In the genomic region with DNA sequence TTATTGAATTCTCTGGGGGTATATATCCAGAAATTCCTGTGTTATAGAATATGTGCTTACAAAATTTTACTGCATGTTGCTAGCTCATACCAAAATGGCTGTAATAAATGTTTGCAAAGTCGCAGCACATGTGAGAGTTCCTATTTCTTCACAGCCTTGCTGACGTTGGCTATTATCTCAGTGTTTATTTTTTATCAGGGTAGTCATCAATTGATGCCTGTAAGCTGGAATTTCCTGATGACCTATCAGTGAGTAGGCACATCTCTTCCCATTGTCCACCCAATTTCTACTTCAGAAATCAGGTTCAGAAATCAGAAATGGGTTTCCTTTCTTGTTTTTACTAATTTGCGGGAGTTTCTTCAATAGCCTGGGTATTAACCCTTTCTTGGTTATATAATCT, we compare ENCODE assay signal across 22 cellular contexts.
A peak's percentile ranks its signal among the peaks of the same experiment; 100 is the strongest.
DNase-seq lines count a peak whose midpoint lies in the region; ATAC-seq, FAIRE-seq and TF ChIP-seq lines count a peak whose summit lies in the region.
"Had no signal": no experiment of that assay in that cellular context is flagged by ENCODE, and none has a peak within 500 bp of the region (broad histone marks: within the 10 kb centered on the region; RNA-seq: fewer than 3 reads in every experiment).

No MANE protein-coding gene starts in this region.

- H3K27me3 Mint-ChIP-seq in activated naive CD4-positive, alpha-beta T cell treated with anti-CD3 and anti-CD28 coated beads, Interleukin-2, amount 10 ng/mL, durations not matched to agents 7 days and 5 days = no peaks in the 10 kb centered on the region
- H3K27me3 Mint-ChIP-seq: T-helper 17 cell had no signal

- no peak for ATAC-seq in GM18870 (IDR thresholded peaks at IDR 0.05; ENCODE audit: unreplicated experiment)
- ATAC-seq: activated CD4-positive, alpha-beta T cell treated with anti-CD3 and anti-CD28 coated beads for 36 hours; mucosa of descending colon; T-helper 17 cell had no signal

- no peaks in the 10 kb centered on the region for H3K27me3 ChIP-seq in bronchial epithelial cell (ENCODE audit: control insufficient read depth, insufficient read depth, low read length)
- H3K27me3 ChIP-seq in kidney epithelial cell (ENCODE audit: control insufficient read depth, insufficient read depth, low read length) = no peaks in the 10 kb centered on the region
- H3K27me3 ChIP-seq: adrenal gland, dorsolateral prefrontal cortex, ovary, suprapubic skin had no signal

- no peaks in the 10 kb centered on the region for H3K4me1 Mint-ChIP-seq in activated naive CD4-positive, alpha-beta T cell treated with anti-CD3 and anti-CD28 coated beads, Interleukin-2, amount 10 ng/mL, durations not matched to agents 7 days and 5 days
- H3K4me1 Mint-ChIP-seq: activated CD4-positive, alpha-beta T cell treated with anti-CD3 and anti-CD28 coated beads for 36 hours; T-helper 17 cell had no signal

- no peaks in the 10 kb centered on the region for H3K9me3 Mint-ChIP-seq in activated naive CD4-positive, alpha-beta T cell treated with anti-CD3 and anti-CD28 coated beads, Interleukin-2, amount 10 ng/mL, durations not matched to agents 7 days and 5 days

- H3K4me3 Mint-ChIP-seq in activated naive CD4-positive, alpha-beta T cell treated with anti-CD3 and anti-CD28 coated beads, Interleukin-2, amount 10 ng/mL, durations not matched to agents 7 days and 5 days = no peak overlapping the region
- H3K4me3 Mint-ChIP-seq: activated CD4-positive, alpha-beta T cell treated with anti-CD3 and anti-CD28 coated beads for 36 hours; T-helper 17 cell had no signal

- TF ChIP-seq CTCF in AG09309 (IDR thresholded peaks at IDR 0.05; ENCODE audit: control insufficient read depth, insufficient read depth, low read depth, low read length, missing control alignments) (no peak), bronchial epithelial cell (IDR thresholded peaks at IDR 0.05; ENCODE audit: insufficient read depth, low read length, severe bottlenecking) (no peak), kidney epithelial cell (IDR thresholded peaks at IDR 0.05; ENCODE audit: insufficient read depth, low read length, poor library complexity, severe bottlenecking) (no peak)

- DNase-seq in AG09309 (ENCODE audit: low read depth) (peak; percentile 61), HTR-8/SVneo (ENCODE audit: insufficient read length, low spot score) (peak; percentile 18), bronchial epithelial cell (ENCODE audit: low read depth) (peak; percentile 96), kidney epithelial cell (ENCODE audit: low read depth) (peak; percentile 39), HEK293T (ENCODE audit: extremely low spot score) (no peak), GM12891 (ENCODE audit: insufficient read length, low spot score) (no peak)
- no peak for DNase-seq in activated naive CD4-positive, alpha-beta T cell treated with anti-CD3 and anti-CD28 coated beads, Interleukin-2, amount 10 ng/mL, durations not matched to agents 7 days and 5 days
- DNase-seq: activated CD4-positive, alpha-beta T cell treated with anti-CD3 and anti-CD28 coated beads for 36 hours; activated T-cell treated with anti-CD3 and anti-CD28 coated beads, Interleukin-2, amount 50 U/mL, for 1 hour; adrenal gland; DMS79; dorsolateral prefrontal cortex; Karpas-422; mucosa of descending colon; NCI-H187; NCI-H748 treated with DMSO at 0.1 percent for 48 hours; ovary; RPMI8226; stimulated activated CD4-positive, alpha-beta T cell treated with anti-CD3 and anti-CD28 coated beads, Interleukin-15, amount 100 ng/mL, for 24 hours; T-helper 17 cell had no signal

- H3K4me3 ChIP-seq in AG09309 (ENCODE audit: control insufficient read depth, low read depth, low read length) (no peak overlapping the region), bronchial epithelial cell (ENCODE audit: low read depth, low read length) (no peak overlapping the region), kidney epithelial cell (ENCODE audit: low read depth, low read length) (no peak overlapping the region)
- H3K4me3 ChIP-seq: adrenal gland, dorsolateral prefrontal cortex, mucosa of descending colon, ovary, suprapubic skin had no signal

- H3K36me3 ChIP-seq in bronchial epithelial cell (ENCODE audit: control insufficient read depth, insufficient read depth, low read length) (no peaks in the 10 kb centered on the region), kidney epithelial cell (ENCODE audit: control insufficient read depth, insufficient read depth, low read length) (no peaks in the 10 kb centered on the region)
- H3K36me3 ChIP-seq: adrenal gland, ovary, suprapubic skin had no signal

- FAIRE-seq in HTR-8/SVneo (lab: Jason Lieb, UNC) (no peak), bronchial epithelial cell (lab: Jason Lieb, UNC) (no peak), GM12891 (lab: Jason Lieb, UNC) (no peak)

- H3K36me3 Mint-ChIP-seq in activated naive CD4-positive, alpha-beta T cell treated with anti-CD3 and anti-CD28 coated beads, Interleukin-2, amount 10 ng/mL, durations not matched to agents 7 days and 5 days = no peaks in the 10 kb centered on the region

- POLR2A ChIA-PET in HEK293T (lab: Yijun Ruan, JAX) = no interaction called here

- TF ChIP-seq POLR2A in GM12891 (IDR thresholded peaks at IDR 0.05; ENCODE audit: low read depth, low read length) = no peak

- CTCF ChIA-PET in HEK293T (lab: Yijun Ruan, JAX) = no interaction called here
- CTCF ChIA-PET in activated naive CD4-positive, alpha-beta T cell treated with anti-CD3 and anti-CD28 coated beads, Interleukin-2, amount 10 ng/mL, durations not matched to agents 7 days and 5 days (lab: Charles Lee) = no interaction called here

- no peak overlapping the region for H3K27ac Mint-ChIP-seq in activated naive CD4-positive, alpha-beta T cell treated with anti-CD3 and anti-CD28 coated beads, Interleukin-2, amount 10 ng/mL, durations not matched to agents 7 days and 5 days
- H3K27ac Mint-ChIP-seq: activated CD4-positive, alpha-beta T cell treated with anti-CD3 and anti-CD28 coated beads for 36 hours; T-helper 17 cell had no signal

TF ChIP-seq in HEK293T, 16 proteins besides CTCF, POLR2A, EP300 and RAD21:
- TF ChIP-seq HDGF (IDR thresholded peaks at IDR 0.05; ENCODE audit: borderline replicate concordance) (no peak), TARDBP (IDR thresholded peaks at IDR 0.05) (no peak), BHLHE40 (IDR thresholded peaks at IDR 0.05; ENCODE audit: borderline replicate concordance) (no peak), ELF4 (IDR thresholded peaks at IDR 0.05) (no peak), ARNT (IDR thresholded peaks at IDR 0.05) (no peak), L3MBTL2 (conservative IDR thresholded peaks at IDR 0.05) (no peak)
- TF ChIP-seq, protein P1, sequence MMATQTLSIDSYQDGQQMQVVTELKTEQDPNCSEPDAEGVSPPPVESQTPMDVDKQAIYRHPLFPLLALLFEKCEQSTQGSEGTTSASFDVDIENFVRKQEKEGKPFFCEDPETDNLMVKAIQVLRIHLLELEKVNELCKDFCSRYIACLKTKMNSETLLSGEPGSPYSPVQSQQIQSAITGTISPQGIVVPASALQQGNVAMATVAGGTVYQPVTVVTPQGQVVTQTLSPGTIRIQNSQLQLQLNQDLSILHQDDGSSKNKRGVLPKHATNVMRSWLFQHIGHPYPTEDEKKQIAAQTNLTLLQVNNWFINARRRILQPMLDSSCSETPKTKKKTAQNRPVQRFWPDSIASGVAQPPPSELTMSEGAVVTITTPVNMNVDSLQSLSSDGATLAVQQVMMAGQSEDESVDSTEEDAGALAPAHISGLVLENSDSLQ (IDR thresholded peaks at IDR 0.05) = no peak

TF ChIP-seq in GM12891, 5 proteins besides CTCF, POLR2A, EP300 and RAD21:
- TF ChIP-seq PAX5 (IDR thresholded peaks at IDR 0.05; ENCODE audit: insufficient read depth, low read length, severe bottlenecking) (no peak), POU2F2 (IDR thresholded peaks at IDR 0.05; ENCODE audit: low read depth, low read length) (no peak)

Comparison
In these comparisons a context has a peak if more than half of its experiments do, and no peak if none do; other contexts are left out.
1. DNase-seq: peak in AG09309 (single experiment), HTR-8/SVneo (single experiment), bronchial epithelial cell (single experiment) and kidney epithelial cell (single experiment); none in HEK293T (single experiment), GM12891 (single experiment) and activated naive CD4-positive, alpha-beta T cell treated with anti-CD3 and anti-CD28 coated beads, Interleukin-2, amount 10 ng/mL, durations not matched to agents 7 days and 5 days (single experiment).